26 cellular contexts compared by ENCODE assay signal in the genomic region with DNA sequence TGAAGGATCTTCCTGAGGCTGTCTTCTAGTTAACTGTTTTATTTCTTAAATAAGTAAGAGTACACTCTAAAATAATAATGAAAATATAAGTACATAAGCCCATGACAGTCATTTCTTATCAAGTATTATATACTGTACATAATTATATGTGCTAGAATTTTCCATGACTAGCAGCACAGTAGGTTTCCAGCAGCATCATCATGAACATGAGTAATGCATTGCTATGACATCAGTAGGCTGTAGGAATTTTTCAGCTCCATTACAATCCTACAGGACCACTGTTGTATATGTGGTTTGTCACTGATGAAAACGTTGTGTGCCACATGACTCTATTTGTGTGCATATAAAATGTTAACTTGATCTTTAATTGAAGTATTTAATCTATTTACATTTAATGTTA. TPM values are rescaled to one million over a fixed set of nuclear protein-coding genes. Genes with fewer than 3 reads are reported as not detected.
DNase-seq lines count a peak whose midpoint lies in the region; ATAC-seq and TF ChIP-seq lines count a peak whose summit lies in the region.
"Had no signal": no experiment of that assay in that cellular context is flagged by ENCODE, and none has a peak within 500 bp of the region (broad histone marks: within the 10 kb centered on the region; RNA-seq: fewer than 3 reads in every experiment).

No MANE protein-coding gene starts in this region.

- no peaks in the 10 kb centered on the region for H3F3A ChIP-seq in smooth muscle cell (ENCODE audit: low read depth)

- H2AFZ ChIP-seq in smooth muscle cell (ENCODE audit: low read depth): no peak overlapping the region
- H2AFZ ChIP-seq: neural progenitor cell had no signal

- H3K9ac ChIP-seq in smooth muscle cell (ENCODE audit: low read depth): peak overlapping the region; percentile 28
- H3K9ac ChIP-seq: neural progenitor cell had no signal

- no peaks in the 10 kb centered on the region for H4K20me1 ChIP-seq in smooth muscle cell (ENCODE audit: low read depth)

- H3K27me3 Mint-ChIP-seq in activated naive CD8-positive, alpha-beta T cell treated with anti-CD3 and anti-CD28 coated beads, Interleukin-2, amount 50 U/mL, for 24 hours: peaks cover 10% of the 10 kb centered on the region
- H3K27me3 Mint-ChIP-seq in activated naive CD8-positive, alpha-beta T cell treated with anti-CD3 and anti-CD28 coated beads for 36 hours: peaks cover 20% of the 10 kb centered on the region

- peaks cover 9% of the 10 kb centered on the region for H3K36me3 Mint-ChIP-seq in activated naive CD8-positive, alpha-beta T cell treated with anti-CD3 and anti-CD28 coated beads, Interleukin-2, amount 50 U/mL, for 24 hours (ENCODE audit: low read depth)
- peaks cover 16% of the 10 kb centered on the region for H3K36me3 Mint-ChIP-seq in activated naive CD8-positive, alpha-beta T cell treated with anti-CD3 and anti-CD28 coated beads for 36 hours

- H3K36me3 ChIP-seq in smooth muscle cell (ENCODE audit: low read depth): no peaks in the 10 kb centered on the region
- H3K36me3 ChIP-seq: SJSA1 had no signal

- H3K4me3 Mint-ChIP-seq in activated naive CD8-positive, alpha-beta T cell treated with anti-CD3 and anti-CD28 coated beads, Interleukin-2, amount 50 U/mL, for 24 hours: no peak overlapping the region
- H3K4me3 Mint-ChIP-seq in activated naive CD8-positive, alpha-beta T cell treated with anti-CD3 and anti-CD28 coated beads for 36 hours: no peak overlapping the region
- H3K4me3 Mint-ChIP-seq: effector memory CD8-positive, alpha-beta T cell; neural progenitor cell had no signal

- H3K27me3 ChIP-seq in smooth muscle cell (ENCODE audit: low read depth): peaks cover 13% of the 10 kb centered on the region
- H3K27me3 ChIP-seq: heart right ventricle, neural progenitor cell, SJSA1, upper lobe of right lung had no signal

- H3K79me2 ChIP-seq in smooth muscle cell (ENCODE audit: low read depth): no peaks in the 10 kb centered on the region

- no peak overlapping the region for H3K27ac Mint-ChIP-seq in activated naive CD8-positive, alpha-beta T cell treated with anti-CD3 and anti-CD28 coated beads, Interleukin-2, amount 50 U/mL, for 24 hours
- H3K27ac Mint-ChIP-seq in activated naive CD8-positive, alpha-beta T cell treated with anti-CD3 and anti-CD28 coated beads for 36 hours: no peak overlapping the region
- H3K27ac Mint-ChIP-seq: effector memory CD8-positive, alpha-beta T cell; neural progenitor cell had no signal

- H3K4me3 ChIP-seq in epithelial cell of esophagus (ENCODE audit: low read length): no peak overlapping the region
- no peak overlapping the region for H3K4me3 ChIP-seq in smooth muscle cell
- H3K4me3 ChIP-seq: GM12878, heart right ventricle, neural progenitor cell, SJSA1, upper lobe of right lung had no signal

- no peaks in the 10 kb centered on the region for H3K9me3 Mint-ChIP-seq in activated naive CD8-positive, alpha-beta T cell treated with anti-CD3 and anti-CD28 coated beads, Interleukin-2, amount 50 U/mL, for 24 hours
- H3K9me3 Mint-ChIP-seq in activated naive CD8-positive, alpha-beta T cell treated with anti-CD3 and anti-CD28 coated beads for 36 hours: peaks cover 7% of the 10 kb centered on the region
- H3K9me3 Mint-ChIP-seq: effector memory CD8-positive, alpha-beta T cell; neural progenitor cell had no signal

- WGBS in smooth muscle cell (ENCODE audit: low lambda C conversion rate): 32% methylated on average over 1 of the region's 1 CpG

- no peaks in the 10 kb centered on the region for H3K4me1 Mint-ChIP-seq in activated naive CD8-positive, alpha-beta T cell treated with anti-CD3 and anti-CD28 coated beads, Interleukin-2, amount 50 U/mL, for 24 hours
- no peaks in the 10 kb centered on the region for H3K4me1 Mint-ChIP-seq in activated naive CD8-positive, alpha-beta T cell treated with anti-CD3 and anti-CD28 coated beads for 36 hours
- H3K4me1 Mint-ChIP-seq: neural progenitor cell had no signal

- H3K27ac ChIP-seq in smooth muscle cell (ENCODE audit: low read depth): peak overlapping the region; percentile 69
- H3K27ac ChIP-seq: C4-2B, heart right ventricle, HL-60, neural progenitor cell, SJSA1, upper lobe of right lung had no signal

- no peaks in the 10 kb centered on the region for H3K9me3 ChIP-seq in smooth muscle cell (replicated peaks; ENCODE audit: low read depth)
- H3K9me3 ChIP-seq: heart right ventricle, SJSA1, upper lobe of right lung had no signal

- no peak overlapping the region for H3K4me2 ChIP-seq in smooth muscle cell
- H3K4me2 ChIP-seq: neural progenitor cell had no signal

- no peak for TF ChIP-seq CTCF in epithelial cell of esophagus (IDR thresholded peaks at IDR 0.05; ENCODE audit: insufficient read depth, low read depth, low read length, missing control alignments)
- TF ChIP-seq CTCF in smooth muscle cell (IDR thresholded peaks at IDR 0.05; ENCODE audit: borderline replicate concordance, insufficient read depth, poor library complexity, severe bottlenecking): no peak

- peak; percentile 33 for ATAC-seq in activated naive CD8-positive, alpha-beta T cell treated with anti-CD3 and anti-CD28 coated beads, Interleukin-2, amount 50 U/mL, for 24 hours
- ATAC-seq in GM21423 (IDR thresholded peaks at IDR 0.05; ENCODE audit: unreplicated experiment): no peak
- ATAC-seq: effector memory CD8-positive, alpha-beta T cell; GM12878; heart right ventricle; upper lobe of right lung had no signal

- no peaks in the 10 kb centered on the region for H3K4me1 ChIP-seq in smooth muscle cell (ENCODE audit: low read depth)
- H3K4me1 ChIP-seq: heart right ventricle, neural progenitor cell, SJSA1, upper lobe of right lung had no signal

- DNase-seq in activated naive CD8-positive, alpha-beta T cell treated with anti-CD3 and anti-CD28 coated beads, Interleukin-2, amount 50 U/mL, for 24 hours: no peak
- no peak for DNase-seq in activated naive CD8-positive, alpha-beta T cell treated with anti-CD3 and anti-CD28 coated beads for 36 hours
- DNase-seq in RKO (ENCODE audit: low spot score) (peak; percentile 73), epithelial cell of esophagus (ENCODE audit: low read depth) (peak; percentile 26), smooth muscle cell (lab: John Stamatoyannopoulos, UW; ENCODE audit: unreplicated experiment) (no peak), HuH-7 (ENCODE audit: low spot score) (no peak), glomerular visceral epithelial cell (ENCODE audit: extremely low spot score) (no peak)
- DNase-seq: activated CD4-positive, alpha-beta T cell treated with anti-CD3 and anti-CD28 coated beads, Interleukin-2, amount 50 U/mL, for 48 hours; activated gamma-delta T cell treated with Interleukin-2 at 50 U/mL for 16 hours; aorta; effector memory CD8-positive, alpha-beta T cell; heart right ventricle; KBM-7; NCI-H774; stimulated activated CD8-positive, alpha-beta memory T cell treated with anti-CD3 and anti-CD28 coated beads, Interleukin-4, amount 100 ng/mL, for 48 hours; T-helper 2 cell; upper lobe of right lung had no signal

RNA-seq across cellular contexts. Expression of gene ZNF202, which starts 22.0 kb away (rescaled TPM):
- 10 to 100 TPM; 14.4 to 18.6 TPM for total RNA-seq in activated naive CD8-positive, alpha-beta T cell treated with anti-CD3 and anti-CD28 coated beads for 36 hours
- total RNA-seq in smooth muscle cell: 3.6 and 6.3 TPM in 2 replicates
- polyA plus RNA-seq in smooth muscle cell: 6.1 and 6.2 TPM in 2 replicates

RNA-seq across cellular contexts. Expression of gene OR6X1, which starts 34.9 kb away (rescaled TPM):
- total RNA-seq in activated naive CD8-positive, alpha-beta T cell treated with anti-CD3 and anti-CD28 coated beads for 36 hours: not detected
- not detected in 2 replicates for total RNA-seq in smooth muscle cell
- polyA plus RNA-seq in smooth muscle cell: not detected in 2 replicates
- total RNA-seq: aorta, GM12878, heart right ventricle, liver, mucosa of gallbladder, OCI-LY7, SJSA1, upper lobe of right lung had no signal
- polyA plus RNA-seq: aorta, GM12878, heart right ventricle, liver had no signal

Comparison
In these comparisons a context has a peak if more than half of its experiments do, and no peak if none do; other contexts are left out.
1. DNase-seq: peak in RKO (single experiment) and epithelial cell of esophagus (single experiment); none in activated naive CD8-positive, alpha-beta T cell treated with anti-CD3 and anti-CD28 coated beads, Interleukin-2, amount 50 U/mL, for 24 hours (single experiment), activated naive CD8-positive, alpha-beta T cell treated with anti-CD3 and anti-CD28 coated beads for 36 hours (single experiment), smooth muscle cell (single experiment), HuH-7 (single experiment) and glomerular visceral epithelial cell (single experiment).